Comparison of ENCODE assay signal across 1 cellular context in the genomic region with DNA sequence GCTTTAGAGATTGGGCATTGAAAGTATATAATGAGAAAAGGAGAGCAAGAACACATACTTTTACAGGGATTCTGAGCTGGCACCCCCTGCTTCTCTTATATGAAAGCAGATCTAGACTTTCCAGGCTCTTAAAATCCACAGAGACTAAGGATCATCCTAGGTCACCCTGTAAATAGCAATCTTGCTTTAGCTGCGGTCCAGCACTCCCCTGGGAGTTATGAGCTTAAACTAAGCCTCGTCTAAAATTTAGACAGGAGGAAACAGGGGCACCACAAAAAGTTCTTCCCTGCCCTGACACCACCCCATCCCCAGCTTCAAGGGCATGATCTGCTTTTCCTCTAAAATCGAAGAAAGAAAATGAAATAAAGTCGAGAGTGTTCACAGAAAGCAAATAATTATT.
TF ChIP-seq lines count a peak whose summit lies in the region.

No MANE protein-coding gene starts in this region.

TF ChIP-seq in SK-N-SH treated with all-trans-retinoic acid at 6 μM for 48 hours, 23 proteins besides CTCF, POLR2A, EP300 and RAD21 (continued from another document):
- TF ChIP-seq BACH2 (CRISPR knock-in tag; IDR thresholded peaks at IDR 0.05; ENCODE audit: borderline replicate concordance) (no peak), ZC3H10 (CRISPR knock-in tag; IDR thresholded peaks at IDR 0.05) (no peak), TCF4 (CRISPR knock-in tag; IDR thresholded peaks at IDR 0.05; ENCODE audit: borderline replicate concordance) (no peak), ZFP3 (CRISPR knock-in tag; IDR thresholded peaks at IDR 0.05) (no peak), ESRRG (CRISPR knock-in tag; IDR thresholded peaks at IDR 0.05) (no peak), TOX (CRISPR knock-in tag; IDR thresholded peaks at IDR 0.05; ENCODE audit: borderline replicate concordance) (no peak), ARNTL (CRISPR knock-in tag; IDR thresholded peaks at IDR 0.05; ENCODE audit: borderline replicate concordance, low read depth) (no peak), RARB (CRISPR knock-in tag; IDR thresholded peaks at IDR 0.05) (no peak), CSDC2 (CRISPR knock-in tag; IDR thresholded peaks at IDR 0.05) (no peak), PPARA (CRISPR knock-in tag; IDR thresholded peaks at IDR 0.05; ENCODE audit: borderline replicate concordance) (no peak)
- TF ChIP-seq, protein P1, sequence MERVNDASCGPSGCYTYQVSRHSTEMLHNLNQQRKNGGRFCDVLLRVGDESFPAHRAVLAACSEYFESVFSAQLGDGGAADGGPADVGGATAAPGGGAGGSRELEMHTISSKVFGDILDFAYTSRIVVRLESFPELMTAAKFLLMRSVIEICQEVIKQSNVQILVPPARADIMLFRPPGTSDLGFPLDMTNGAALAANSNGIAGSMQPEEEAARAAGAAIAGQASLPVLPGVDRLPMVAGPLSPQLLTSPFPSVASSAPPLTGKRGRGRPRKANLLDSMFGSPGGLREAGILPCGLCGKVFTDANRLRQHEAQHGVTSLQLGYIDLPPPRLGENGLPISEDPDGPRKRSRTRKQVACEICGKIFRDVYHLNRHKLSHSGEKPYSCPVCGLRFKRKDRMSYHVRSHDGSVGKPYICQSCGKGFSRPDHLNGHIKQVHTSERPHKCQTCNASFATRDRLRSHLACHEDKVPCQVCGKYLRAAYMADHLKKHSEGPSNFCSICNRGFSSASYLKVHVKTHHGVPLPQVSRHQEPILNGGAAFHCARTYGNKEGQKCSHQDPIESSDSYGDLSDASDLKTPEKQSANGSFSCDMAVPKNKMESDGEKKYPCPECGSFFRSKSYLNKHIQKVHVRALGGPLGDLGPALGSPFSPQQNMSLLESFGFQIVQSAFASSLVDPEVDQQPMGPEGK (CRISPR knock-in tag; IDR thresholded peaks at IDR 0.05; ENCODE audit: borderline replicate concordance), result no peak
- TF ChIP-seq, protein P2, sequence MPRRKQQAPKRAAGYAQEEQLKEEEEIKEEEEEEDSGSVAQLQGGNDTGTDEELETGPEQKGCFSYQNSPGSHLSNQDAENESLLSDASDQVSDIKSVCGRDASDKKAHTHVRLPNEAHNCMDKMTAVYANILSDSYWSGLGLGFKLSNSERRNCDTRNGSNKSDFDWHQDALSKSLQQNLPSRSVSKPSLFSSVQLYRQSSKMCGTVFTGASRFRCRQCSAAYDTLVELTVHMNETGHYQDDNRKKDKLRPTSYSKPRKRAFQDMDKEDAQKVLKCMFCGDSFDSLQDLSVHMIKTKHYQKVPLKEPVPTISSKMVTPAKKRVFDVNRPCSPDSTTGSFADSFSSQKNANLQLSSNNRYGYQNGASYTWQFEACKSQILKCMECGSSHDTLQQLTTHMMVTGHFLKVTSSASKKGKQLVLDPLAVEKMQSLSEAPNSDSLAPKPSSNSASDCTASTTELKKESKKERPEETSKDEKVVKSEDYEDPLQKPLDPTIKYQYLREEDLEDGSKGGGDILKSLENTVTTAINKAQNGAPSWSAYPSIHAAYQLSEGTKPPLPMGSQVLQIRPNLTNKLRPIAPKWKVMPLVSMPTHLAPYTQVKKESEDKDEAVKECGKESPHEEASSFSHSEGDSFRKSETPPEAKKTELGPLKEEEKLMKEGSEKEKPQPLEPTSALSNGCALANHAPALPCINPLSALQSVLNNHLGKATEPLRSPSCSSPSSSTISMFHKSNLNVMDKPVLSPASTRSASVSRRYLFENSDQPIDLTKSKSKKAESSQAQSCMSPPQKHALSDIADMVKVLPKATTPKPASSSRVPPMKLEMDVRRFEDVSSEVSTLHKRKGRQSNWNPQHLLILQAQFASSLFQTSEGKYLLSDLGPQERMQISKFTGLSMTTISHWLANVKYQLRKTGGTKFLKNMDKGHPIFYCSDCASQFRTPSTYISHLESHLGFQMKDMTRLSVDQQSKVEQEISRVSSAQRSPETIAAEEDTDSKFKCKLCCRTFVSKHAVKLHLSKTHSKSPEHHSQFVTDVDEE (CRISPR knock-in tag; IDR thresholded peaks at IDR 0.05), result no peak
- TF ChIP-seq, protein P3, sequence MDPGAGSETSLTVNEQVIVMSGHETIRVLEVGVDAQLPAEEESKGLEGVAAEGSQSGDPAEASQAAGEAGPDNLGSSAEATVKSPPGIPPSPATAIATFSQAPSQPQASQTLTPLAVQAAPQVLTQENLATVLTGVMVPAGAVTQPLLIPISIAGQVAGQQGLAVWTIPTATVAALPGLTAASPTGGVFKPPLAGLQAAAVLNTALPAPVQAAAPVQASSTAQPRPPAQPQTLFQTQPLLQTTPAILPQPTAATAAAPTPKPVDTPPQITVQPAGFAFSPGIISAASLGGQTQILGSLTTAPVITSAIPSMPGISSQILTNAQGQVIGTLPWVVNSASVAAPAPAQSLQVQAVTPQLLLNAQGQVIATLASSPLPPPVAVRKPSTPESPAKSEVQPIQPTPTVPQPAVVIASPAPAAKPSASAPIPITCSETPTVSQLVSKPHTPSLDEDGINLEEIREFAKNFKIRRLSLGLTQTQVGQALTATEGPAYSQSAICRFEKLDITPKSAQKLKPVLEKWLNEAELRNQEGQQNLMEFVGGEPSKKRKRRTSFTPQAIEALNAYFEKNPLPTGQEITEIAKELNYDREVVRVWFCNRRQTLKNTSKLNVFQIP (CRISPR knock-in tag; IDR thresholded peaks at IDR 0.05; ENCODE audit: borderline replicate concordance, low read depth), result no peak
